ENCODE assay signal across 25 cellular contexts in genomic region chr6:128471907-128472306, GRCh38.
"Had no signal": no experiment of that assay in that cellular context is flagged by ENCODE, and none has a peak within 500 bp of the region (broad histone marks: within the 10 kb centered on the region; RNA-seq: fewer than 3 reads in every experiment).

No MANE protein-coding gene starts in this region.

- FAIRE-seq: urothelium cell line had no signal

- H3K27ac ChIP-seq: adrenal gland, ascending aorta, brain microvascular endothelial cell, coronary artery, ovary, prostate gland, skin epidermis, thoracic aorta had no signal

- H3K36me3 ChIP-seq: adrenal gland, ascending aorta, brain microvascular endothelial cell, ovary, prostate gland, thoracic aorta had no signal

- H3K4me1 ChIP-seq: adrenal gland, ascending aorta, prostate gland had no signal

- H3K9me3 ChIP-seq: adrenal gland, ascending aorta, ovary, prostate gland, thoracic aorta had no signal

- ATAC-seq: activated CD4-positive, alpha-beta T cell treated with anti-CD3 and anti-CD28 coated beads for 36 hours; activated naive CD4-positive, alpha-beta T cell treated with anti-CD3 and anti-CD28 coated beads, Interleukin-2, amount 50 U/mL, for 72 hours; activated T-cell treated with anti-CD3 and anti-CD28 coated beads, Interleukin-2, amount 50 U/mL, for 72 hours; sciatic nerve; stimulated activated naive CD8-positive, alpha-beta T cell treated with anti-CD3 and anti-CD28 coated beads, Interleukin-15, Interleukin-2, amounts not matched to agents 100 U/mL and 50 U/mL, for 24 hours had no signal

- H3K4me3 ChIP-seq: adrenal gland, ascending aorta, coronary artery, dorsolateral prefrontal cortex, ovary, prostate gland, skin epidermis, thoracic aorta had no signal

- H3K27me3 ChIP-seq: adrenal gland, ascending aorta, brain microvascular endothelial cell, dorsolateral prefrontal cortex, ovary had no signal

- DNase-seq: activated CD4-positive, alpha-beta T cell treated with anti-CD3 and anti-CD28 coated beads for 36 hours; activated CD4-positive, CD25-positive, alpha-beta regulatory T cell; activated naive CD4-positive, alpha-beta T cell; activated T-cell treated with anti-CD3 and anti-CD28 coated beads for 4 hours; activated T-cell treated with anti-CD3 and anti-CD28 coated beads, Interleukin-2, amount 50 U/mL, for 72 hours; adrenal gland; brain microvascular endothelial cell; dorsolateral prefrontal cortex; effector memory CD4-positive, alpha-beta T cell; mammary epithelial cell; naive B cell; ovary; retina; stimulated activated CD4-positive, alpha-beta T cell treated with anti-CD3 and anti-CD28 coated beads, Interleukin-12 subunit alpha, Interleukin-12 subunit beta, amount 100 ng/mL, for 4 hours; stimulated activated CD4-positive, alpha-beta T cell treated with anti-CD3 and anti-CD28 coated beads, Interleukin-4, amount 100 ng/mL, for 1 hour; stimulated activated naive CD8-positive, alpha-beta T cell treated with anti-CD3 and anti-CD28 coated beads, Interleukin-15, Interleukin-2, amounts not matched to agents 100 U/mL and 50 U/mL, for 24 hours; trophoblast cell had no signal
